In the genomic region with DNA sequence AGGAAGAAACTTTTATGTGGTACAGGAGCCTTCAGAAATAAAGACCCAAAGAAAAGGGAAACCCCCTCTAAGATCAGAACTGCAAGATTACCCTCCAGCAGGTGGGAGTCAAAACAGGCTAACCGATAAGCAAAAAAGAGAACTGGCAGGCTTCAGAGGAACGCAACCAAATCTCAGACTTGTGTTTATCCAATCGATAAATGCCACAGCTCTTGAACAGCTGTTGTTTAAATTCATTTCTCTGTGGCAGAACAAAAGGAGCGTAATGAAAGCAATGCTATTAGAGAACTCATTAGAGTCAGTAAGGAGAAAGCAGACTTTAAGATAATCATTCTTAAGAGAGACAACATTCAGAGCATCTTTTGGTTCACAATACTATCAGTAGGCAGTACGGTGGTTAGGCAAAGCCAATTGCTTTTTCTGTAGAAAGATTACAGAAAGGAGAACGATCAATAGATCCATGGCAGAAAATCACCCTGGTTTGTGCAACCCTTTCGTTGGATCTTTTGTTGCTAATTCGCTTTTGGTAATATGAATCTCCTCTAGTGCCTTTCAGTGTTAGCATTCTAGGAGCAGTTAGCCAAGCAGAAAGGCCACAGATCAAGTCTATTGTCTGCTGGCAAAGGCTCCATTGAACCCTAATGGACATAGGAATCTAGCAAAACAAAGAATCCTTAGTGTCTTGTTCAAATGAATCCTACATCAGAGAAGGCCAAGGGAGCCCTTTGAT, we compare ENCODE assay signal across 1 cellular context.
TF ChIP-seq lines count a peak whose summit lies in the region.

No MANE protein-coding gene starts in this region.

TF ChIP-seq in H1, 55 proteins besides CTCF, POLR2A, EP300 and RAD21:
- TF ChIP-seq BRCA1 (IDR thresholded peaks at IDR 0.05; ENCODE audit: low read depth, low read length) (no peak), NANOG (IDR thresholded peaks at IDR 0.05; ENCODE audit: insufficient read depth, low read depth, low read length, poor library complexity, severe bottlenecking) (peak; percentile 96), BCL11A (IDR thresholded peaks at IDR 0.05; ENCODE audit: low read depth in 2 of 2, low read length in 2 of 2) (no peak)
